In genomic region chr4:147846318-147847135, GRCh38 we compare ENCODE assay signal across 8 cellular contexts.
DNase-seq lines count a peak whose midpoint lies in the region; ATAC-seq and TF ChIP-seq lines count a peak whose summit lies in the region.

No MANE protein-coding gene starts in this region.

- POLR2A ChIA-PET in CD8-positive, alpha-beta T cell (lab: Charles Lee): interaction anchor here (1.5 kb wide), 1 partner anchor 10 kb away, joined by 3 read pairs; no protein-coding TSS in a partner anchor

- H3K27me3 ChIP-seq in CD8-positive, alpha-beta T cell (ENCODE audit: insufficient read depth, low read length): no peaks in the 10 kb centered on the region

- no peaks in the 10 kb centered on the region for H3K4me1 Mint-ChIP-seq in CD8-positive, alpha-beta T cell (ENCODE audit: low read depth)

- intact Hi-C loops in CD8-positive, alpha-beta T cell (cut with DNase I, micrococcal nuclease): no loop called here

- H3K27ac Mint-ChIP-seq in CD8-positive, alpha-beta T cell: no peak overlapping the region

- no peak overlapping the region for H3K4me3 ChIP-seq in CD8-positive, alpha-beta T cell (ENCODE audit: low read depth, low read length)

- no peaks in the 10 kb centered on the region for H3K9me3 Mint-ChIP-seq in CD8-positive, alpha-beta T cell

- ATAC-seq in CD8-positive, alpha-beta T cell: peak; percentile 74
- ATAC-seq in GM18868 (IDR thresholded peaks at IDR 0.05; ENCODE audit: unreplicated experiment) (peak; percentile 79), HG02759 (IDR thresholded peaks at IDR 0.05; ENCODE audit: unreplicated experiment) (peak; percentile 67)

- no peaks in the 10 kb centered on the region for H3K9me3 ChIP-seq in CD8-positive, alpha-beta T cell (ENCODE audit: low read length)

- TF ChIP-seq CTCF in CD8-positive, alpha-beta T cell (IDR thresholded peaks at IDR 0.05): no peak

- no peak overlapping the region for H3K4me3 Mint-ChIP-seq in CD8-positive, alpha-beta T cell

- peaks cover 9% of the 10 kb centered on the region for H3K36me3 Mint-ChIP-seq in CD8-positive, alpha-beta T cell

- H3K27ac ChIP-seq in CD8-positive, alpha-beta T cell (ENCODE audit: low read depth, low read length): no peak overlapping the region

- no peaks in the 10 kb centered on the region for H3K4me1 ChIP-seq in CD8-positive, alpha-beta T cell (ENCODE audit: insufficient read depth, low read length)

- CTCF ChIA-PET in CD8-positive, alpha-beta T cell (lab: Charles Lee): interaction anchor here (7.0 kb wide), 1 partner anchor 19 kb away, joined by 45 read pairs; no protein-coding TSS in a partner anchor

- no peaks in the 10 kb centered on the region for H3K36me3 ChIP-seq in CD8-positive, alpha-beta T cell (ENCODE audit: insufficient read depth, low read length)

- H3K27me3 Mint-ChIP-seq in CD8-positive, alpha-beta T cell (ENCODE audit: low read depth): no peaks in the 10 kb centered on the region

- peak in 1 of 7 experiments; percentile 31 for DNase-seq in CD8-positive, alpha-beta T cell
- peak; percentile 49 for DNase-seq in SK-MEL-5 (ENCODE audit: low read depth, low spot score)
- DNase-seq in NCI-H1930 (lab: John Stamatoyannopoulos, UW): no peak
- no peak for DNase-seq in NCI-H1694 treated with DMSO at 0.1 percent for 48 hours (lab: John Stamatoyannopoulos, UW)
- no peak for DNase-seq in hypothalamus (lab: John Stamatoyannopoulos, UW)
- no peak for DNase-seq in hippocampal formation (lab: John Stamatoyannopoulos, UW)

- in situ Hi-C loops in SK-MEL-5 (cut with HindIII; ENCODE audit: low pct_unique_long_range_greater_than_20kb, low sequenced_read_pairs): no loop called here
